ENCODE assay signal across 20 cellular contexts in the genomic region with DNA sequence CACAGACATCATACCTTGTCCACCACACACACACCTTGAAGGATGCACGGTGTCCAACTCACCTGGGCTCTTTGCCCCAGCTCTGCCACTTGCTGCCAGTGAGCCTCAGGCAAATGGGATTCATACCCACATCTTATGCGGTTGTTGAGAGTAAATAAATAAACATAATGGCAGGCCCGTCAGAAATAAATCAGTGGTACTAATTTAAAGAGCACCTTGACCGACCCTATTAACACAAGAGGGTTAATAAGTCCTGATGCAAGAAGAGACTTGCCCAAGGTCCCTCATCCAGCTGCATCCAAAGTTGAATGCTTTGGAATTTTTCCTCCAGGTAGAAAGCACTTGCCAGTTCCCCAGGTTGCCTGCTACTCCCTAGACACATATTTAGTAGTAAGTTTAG. TPM values are rescaled to one million over a fixed set of nuclear protein-coding genes. Genes with fewer than 3 reads are reported as not detected.
A peak's percentile ranks its signal among the peaks of the same experiment; 100 is the strongest.
DNase-seq lines count a peak whose midpoint lies in the region; ATAC-seq, FAIRE-seq and TF ChIP-seq lines count a peak whose summit lies in the region.
"Had no signal": no experiment of that assay in that cellular context is flagged by ENCODE, and none has a peak within 500 bp of the region (broad histone marks: within the 10 kb centered on the region; RNA-seq: fewer than 3 reads in every experiment).

No MANE protein-coding gene starts in this region.

- H3K4me2 ChIP-seq in keratinocyte (ENCODE audit: control insufficient read depth, extremely low read depth, insufficient read depth, low read depth, low read length) = peak overlapping the region; percentile 6

- H3K4me1 ChIP-seq in CD4-positive, CD25-positive, alpha-beta regulatory T cell (ENCODE audit: control insufficient read depth, insufficient read depth, low read length, poor library complexity, severe bottlenecking) = peaks cover 40% of the 10 kb centered on the region
- H3K4me1 ChIP-seq in CD8-positive, alpha-beta memory T cell (ENCODE audit: insufficient read depth, low read length) = peaks cover 31% of the 10 kb centered on the region
- peaks cover 26% of the 10 kb centered on the region for H3K4me1 ChIP-seq in keratinocyte (ENCODE audit: control insufficient read depth, extremely low read depth, insufficient read depth, low read length)

- H3K27ac Mint-ChIP-seq in CD4-positive, CD25-positive, alpha-beta regulatory T cell = no peak overlapping the region
- peak overlapping the region in 5 of 8 donors; percentile 12 to 95 (median 51) for H3K27ac Mint-ChIP-seq in CD8-positive, alpha-beta memory T cell
- no peak overlapping the region for H3K27ac Mint-ChIP-seq in brain
- H3K27ac Mint-ChIP-seq: HFFc6 had no signal

- no peaks in the 10 kb centered on the region for H3K9me3 Mint-ChIP-seq in CD4-positive, CD25-positive, alpha-beta regulatory T cell
- H3K9me3 Mint-ChIP-seq in CD8-positive, alpha-beta memory T cell = no peaks in the 10 kb centered on the region
- peaks cover 0 to 6% (median 0%) of the 10 kb centered on the region in 5 experiments for H3K9me3 Mint-ChIP-seq in brain
- H3K9me3 Mint-ChIP-seq: HFFc6 had no signal

- CTCF ChIA-PET in CD8-positive, alpha-beta memory T cell (lab: Charles Lee) = interaction anchor here (0.9 to 4.9 kb wide), 5 partner anchors 9 to 255 kb away, joined by 3 to 50 read pairs (median 4); partner anchors contain the start of gene AKNA

- H2AFZ ChIP-seq in keratinocyte (ENCODE audit: control insufficient read depth, low read length) = no peak overlapping the region

- no peaks in the 10 kb centered on the region for H3K27me3 ChIP-seq in CD4-positive, CD25-positive, alpha-beta regulatory T cell (ENCODE audit: control insufficient read depth, insufficient read depth, low read length)
- H3K27me3 ChIP-seq in CD8-positive, alpha-beta memory T cell (ENCODE audit: insufficient read depth, low read length, poor library complexity, severe bottlenecking) = no peaks in the 10 kb centered on the region
- H3K27me3 ChIP-seq in keratinocyte (ENCODE audit: control insufficient read depth, extremely low read depth, insufficient read depth, low read length) = no peaks in the 10 kb centered on the region

- H3K36me3 Mint-ChIP-seq in CD4-positive, CD25-positive, alpha-beta regulatory T cell = no peaks in the 10 kb centered on the region
- H3K36me3 Mint-ChIP-seq in CD8-positive, alpha-beta memory T cell = peaks cover 0 to 29% (median 2%) of the 10 kb centered on the region in 3 donors
- H3K36me3 Mint-ChIP-seq in brain = no peaks in the 10 kb centered on the region

- peak overlapping the region; percentile 28 to 93 (median 82) for H3K4me3 Mint-ChIP-seq in CD4-positive, CD25-positive, alpha-beta regulatory T cell
- H3K4me3 Mint-ChIP-seq in CD8-positive, alpha-beta memory T cell = peak overlapping the region in 5 of 7 donors; percentile 18 to 99 (median 44)
- H3K4me3 Mint-ChIP-seq in brain = peak overlapping the region in 3 of 5 experiments; percentile 12 to 96 (median 43)

- H3K27ac ChIP-seq in CD4-positive, CD25-positive, alpha-beta regulatory T cell (ENCODE audit: insufficient read depth, low read length, poor library complexity, severe bottlenecking) = no peak overlapping the region
- no peak overlapping the region for H3K27ac ChIP-seq in CD8-positive, alpha-beta memory T cell (ENCODE audit: low read depth, low read length)
- H3K27ac ChIP-seq in keratinocyte (ENCODE audit: control insufficient read depth, insufficient read depth, low read length) = no peak overlapping the region
- H3K27ac ChIP-seq: KMS-11 had no signal

- H3K27me3 Mint-ChIP-seq in CD4-positive, CD25-positive, alpha-beta regulatory T cell = no peaks in the 10 kb centered on the region
- H3K27me3 Mint-ChIP-seq in CD8-positive, alpha-beta memory T cell = peaks cover 0 to 2% of the 10 kb centered on the region in 2 donors
- H3K27me3 Mint-ChIP-seq in brain = no peaks in the 10 kb centered on the region

- no peak for FAIRE-seq in keratinocyte (lab: Jason Lieb, UNC)
- FAIRE-seq: RCC 7860 had no signal

- no peak overlapping the region for H3K4me3 ChIP-seq in CD4-positive, CD25-positive, alpha-beta regulatory T cell (ENCODE audit: low read depth, low read length)
- H3K4me3 ChIP-seq in CD8-positive, alpha-beta memory T cell (ENCODE audit: low read length) = no peak overlapping the region
- H3K4me3 ChIP-seq in keratinocyte (ENCODE audit: control insufficient read depth in 2 of 3, extremely low read depth in 1 of 3, insufficient read depth in 2 of 3, low read depth in 1 of 3, low read length in 3 of 3) = no peak overlapping the region

- DNase-seq in CD4-positive, CD25-positive, alpha-beta regulatory T cell = no peak
- no peak for DNase-seq in CD8-positive, alpha-beta memory T cell
- DNase-seq in keratinocyte (ENCODE audit: low read depth, low spot score) (no peak), posterior vena cava (ENCODE audit: low spot score) (no peak)
- no peak for DNase-seq in central memory CD4-positive, alpha-beta T cell
- DNase-seq: ACHN; Calu3; DND-41; H7; HFFc6; NCI-H1436; NCI-H2029; NCI-H748 treated with DMSO at 0.1 percent for 48 hours; NK-92 treated with Interleukin-12 subunit alpha and Interleukin-12 subunit beta, amount 100 ng/mL, for 24 hours; Right ventricle myocardium superior; SW 1271 had no signal

- no peak for ATAC-seq in CD4-positive, CD25-positive, alpha-beta regulatory T cell (ENCODE audit: low read depth in 2 of 2)
- no peak for ATAC-seq in HG02798 (IDR thresholded peaks at IDR 0.05; ENCODE audit: poor library complexity, unreplicated experiment)

- dilution Hi-C loops in keratinocyte (cut with MboI; ENCODE audit: extremely low pct_ligation_motif_present, low sequenced_read_pairs) = no loop called here

- no peaks in the 10 kb centered on the region for H3K79me2 ChIP-seq in keratinocyte (ENCODE audit: control insufficient read depth, insufficient read depth, low read length)

- H3K4me1 Mint-ChIP-seq in CD4-positive, CD25-positive, alpha-beta regulatory T cell = peaks cover 8 to 39% (median 30%) of the 10 kb centered on the region in 4 donors
- peaks cover 29 to 35% (median 33%) of the 10 kb centered on the region in 3 donors for H3K4me1 Mint-ChIP-seq in CD8-positive, alpha-beta memory T cell
- H3K4me1 Mint-ChIP-seq in brain = peaks cover 35% of the 10 kb centered on the region

- no peaks in the 10 kb centered on the region for H4K20me1 ChIP-seq in keratinocyte (ENCODE audit: control insufficient read depth, extremely low read depth, insufficient read depth, low read length)

- peaks cover 4% of the 10 kb centered on the region for H3K36me3 ChIP-seq in CD4-positive, CD25-positive, alpha-beta regulatory T cell (ENCODE audit: control insufficient read depth, insufficient read depth, low read length)
- H3K36me3 ChIP-seq in CD8-positive, alpha-beta memory T cell (ENCODE audit: insufficient read depth, low read length) = no peaks in the 10 kb centered on the region
- H3K36me3 ChIP-seq in keratinocyte (ENCODE audit: control insufficient read depth in 2 of 2, extremely low read depth in 1 of 2, insufficient read depth in 2 of 2, low read length in 2 of 2) = peaks cover 0 to 1% of the 10 kb centered on the region in 2 experiments

- TF ChIP-seq CTCF in brain (conservative IDR thresholded peaks at IDR 0.05) = no peak
- TF ChIP-seq CTCF in keratinocyte (optimal IDR thresholded peaks at IDR 0.05 in 1 of 3, IDR thresholded peaks at IDR 0.05 in 1 of 3, conservative IDR thresholded peaks at IDR 0.05 in 1 of 3; ENCODE audit: extremely low read depth in 1 of 3, insufficient read depth in 2 of 3, low read length in 3 of 3) = no peak

- H3K9me3 ChIP-seq in CD4-positive, CD25-positive, alpha-beta regulatory T cell (ENCODE audit: control insufficient read depth in 2 of 2, low read length in 2 of 2) = no peaks in the 10 kb centered on the region
- no peaks in the 10 kb centered on the region for H3K9me3 ChIP-seq in CD8-positive, alpha-beta memory T cell (ENCODE audit: low read length)
- H3K9me3 ChIP-seq in keratinocyte (ENCODE audit: control insufficient read depth, low read depth, low read length) = no peaks in the 10 kb centered on the region

- POLR2A ChIA-PET in CD8-positive, alpha-beta memory T cell (lab: Charles Lee) = interaction anchor here (0.6 kb wide), 3 partner anchors 13 to 989 kb away, joined by 3 to 6 read pairs (median 4); partner anchors contain the start of genes C9orf43 and POLE3

- H3K9me1 ChIP-seq in keratinocyte (ENCODE audit: control insufficient read depth, extremely low read depth, insufficient read depth, low read length) = peaks cover 3% of the 10 kb centered on the region

- no peak overlapping the region for H3K9ac ChIP-seq in keratinocyte (ENCODE audit: control insufficient read depth, extremely low read depth, insufficient read depth, low read length)
- H3K9ac ChIP-seq: KMS-11 had no signal

- intact Hi-C loops in posterior vena cava (cut with DNase I) = no loop called here

RNA-seq across cellular contexts. Expression of gene AKNA, which starts 11.6 kb away (rescaled TPM):
- 381 TPM for total RNA-seq in CD4-positive, CD25-positive, alpha-beta regulatory T cell
- 10 to 100 TPM; 11.9 to 16.6 (median 14.5) TPM for polyA plus RNA-seq in CD4-positive, CD25-positive, alpha-beta regulatory T cell
- total RNA-seq in CD8-positive, alpha-beta memory T cell = 100 to 1,000 TPM; 126 TPM
- 45.6 TPM for polyA plus RNA-seq in CD8-positive, alpha-beta memory T cell
- polyA plus RNA-seq in brain (ENCODE audit: insufficient read depth, low read depth, low replicate concordance) (9.6 TPM), keratinocyte (0.57 to 1.1 TPM (median 0.79 TPM) in 3 replicates)
- 0.64 TPM for polyA plus RNA-seq in keratinocyte (2011; ENCODE audit: low read depth)
- 0.66 and 0.82 TPM in 2 replicates for polyA plus RNA-seq in keratinocyte (2011; cell fraction: cytosol; rRNA removed)
- polyA plus RNA-seq in keratinocyte (2011; cell fraction: nucleus; rRNA removed) = 1.6 and 2.6 TPM in 2 replicates
- 1.8 and 2.0 TPM in 2 replicates for polyA plus RNA-seq in keratinocyte (2012; ENCODE audit: low replicate concordance)
- polyA minus RNA-seq in keratinocyte = 0.99 to 2.8 TPM (median 1.6 TPM) in 3 replicates
- 0.77 TPM for polyA minus RNA-seq in keratinocyte (2011; cell fraction: cytosol; rRNA and poly(A)+ RNA removed)
- polyA minus RNA-seq in keratinocyte (2011; cell fraction: nucleus; rRNA and poly(A)+ RNA removed) = 2.6 and 2.8 TPM in 2 replicates
- total RNA-seq in posterior vena cava = 10 to 100 TPM; 23.8 to 32.4 TPM

Comparison
In these comparisons a context has a peak if more than half of its experiments do, and no peak if none do; other contexts are left out.
1. H3K27ac Mint-ChIP-seq: peak in CD8-positive, alpha-beta memory T cell (5 of 8); none in CD4-positive, CD25-positive, alpha-beta regulatory T cell (0 of 3) and brain (0 of 5).
2. Peak in every context shown above with its lines, with median percentiles within 50 percentile points of each other: H3K4me3 Mint-ChIP-seq.